Comparison of ENCODE assay signal across 1 cellular context in genomic region chr20:49219924-49220831, GRCh38.
TF ChIP-seq lines count a peak whose summit lies in the region.

No MANE protein-coding gene starts in this region.

TF ChIP-seq in HepG2, 621 proteins besides CTCF, POLR2A, EP300 and RAD21:
- 0 out of 2 replicates have a peak, but pooled peaks have one; percentile 59 for TF ChIP-seq SNAPC4 (CRISPR knock-in tag; IDR thresholded peaks at IDR 0.05)
- TF ChIP-seq AGO2 (optimal IDR thresholded peaks at IDR 0.05; ENCODE audit: low read depth, low read length): peak; percentile 69
- no peak for TF ChIP-seq SP1 (IDR thresholded peaks at IDR 0.05)
- TF ChIP-seq SP1 (CRISPR knock-in tag; IDR thresholded peaks at IDR 0.05): 0 out of 2 replicates have a peak, but pooled peaks have one; percentile 18
- TF ChIP-seq ZBTB33 (CRISPR knock-in tag; IDR thresholded peaks at IDR 0.05): peak; percentile 41; the same call in 1 of the 2 replicates
- TF ChIP-seq RBFOX2 (IDR thresholded peaks at IDR 0.05; ENCODE audit: low read depth, low read length): 0 out of 2 replicates have a peak, but pooled peaks have one; percentile 30
- TF ChIP-seq IRF9 (CRISPR knock-in tag; IDR thresholded peaks at IDR 0.05; ENCODE audit: borderline replicate concordance): 0 out of 2 replicates have a peak, but pooled peaks have one; percentile 5
- TF ChIP-seq ZBTB42 (CRISPR knock-in tag; IDR thresholded peaks at IDR 0.05): 0 out of 2 replicates have a peak, but pooled peaks have one; percentile 23
- 0 out of 2 replicates have a peak, but pooled peaks have one; percentile 16 for TF ChIP-seq ETS1 (CRISPR knock-in tag; IDR thresholded peaks at IDR 0.05)
- TF ChIP-seq ZNF770 (CRISPR knock-in tag; IDR thresholded peaks at IDR 0.05): no peak
- TF ChIP-seq KLF13 (CRISPR knock-in tag; IDR thresholded peaks at IDR 0.05): no peak
- peak; percentile 11; the same call in 1 of the 2 replicates for TF ChIP-seq ZNF354B (CRISPR knock-in tag; IDR thresholded peaks at IDR 0.05)
- 0 out of 2 replicates have a peak, but pooled peaks have one; percentile 13 for TF ChIP-seq ZNF780A (CRISPR knock-in tag; IDR thresholded peaks at IDR 0.05)
- no peak for TF ChIP-seq ZNF350 (CRISPR knock-in tag; IDR thresholded peaks at IDR 0.05; ENCODE audit: borderline replicate concordance, low read depth)
- peak; percentile 81 for TF ChIP-seq ARID2 (CRISPR knock-in tag; IDR thresholded peaks at IDR 0.05; ENCODE audit: borderline replicate concordance)
- no peak for TF ChIP-seq MNT (IDR thresholded peaks at IDR 0.05)
- peak; percentile 49; the same call in 1 of the 2 replicates for TF ChIP-seq GABPB1 (CRISPR knock-in tag; IDR thresholded peaks at IDR 0.05)
- TF ChIP-seq PRDM10 (CRISPR knock-in tag; IDR thresholded peaks at IDR 0.05; ENCODE audit: low read depth): 0 out of 2 replicates have a peak, but pooled peaks have one; percentile 3
- peak; percentile 47 for TF ChIP-seq PTBP1 (IDR thresholded peaks at IDR 0.05; ENCODE audit: low read depth, low read length, poor library complexity, severe bottlenecking)
- peak; percentile 65; the same call in 1 of the 2 replicates for TF ChIP-seq NPAS2 (CRISPR knock-in tag; IDR thresholded peaks at IDR 0.05; ENCODE audit: borderline replicate concordance)
- TF ChIP-seq SRF (IDR thresholded peaks at IDR 0.05; ENCODE audit: low read depth, low read length): no peak
- no peak for TF ChIP-seq GATA4 (IDR thresholded peaks at IDR 0.05; ENCODE audit: borderline replicate concordance, low read depth)
- TF ChIP-seq ZNF616 (CRISPR knock-in tag; IDR thresholded peaks at IDR 0.05; ENCODE audit: low read depth): no peak
- 0 out of 2 replicates have a peak, but pooled peaks have one; percentile 46 for TF ChIP-seq ZFP90 (CRISPR knock-in tag; IDR thresholded peaks at IDR 0.05; ENCODE audit: borderline replicate concordance)
- 0 out of 2 replicates have a peak, but pooled peaks have one; percentile 34 for TF ChIP-seq DNMT1 (CRISPR knock-in tag; IDR thresholded peaks at IDR 0.05)
- TF ChIP-seq ZNF180 (CRISPR knock-in tag; IDR thresholded peaks at IDR 0.05; ENCODE audit: borderline replicate concordance, low read depth): no peak
- 0 out of 2 replicates have a peak, but pooled peaks have one; percentile 36 for TF ChIP-seq PLSCR1 (CRISPR knock-in tag; IDR thresholded peaks at IDR 0.05; ENCODE audit: borderline replicate concordance)
- TF ChIP-seq TMF1 (CRISPR knock-in tag; IDR thresholded peaks at IDR 0.05; ENCODE audit: low read depth): 0 out of 2 replicates have a peak, but pooled peaks have one; percentile 2
- TF ChIP-seq GZF1 (CRISPR knock-in tag; IDR thresholded peaks at IDR 0.05): no peak
- TF ChIP-seq ZNF567 (CRISPR knock-in tag; IDR thresholded peaks at IDR 0.05; ENCODE audit: borderline replicate concordance): no peak
- TF ChIP-seq TOPORS (CRISPR knock-in tag; IDR thresholded peaks at IDR 0.05): 0 out of 2 replicates have a peak, but pooled peaks have one; percentile 8
- TF ChIP-seq PRPF4 (IDR thresholded peaks at IDR 0.05; ENCODE audit: low read depth, low read length, poor library complexity, severe bottlenecking): peak; percentile 58
